21 cellular contexts compared by ENCODE assay signal in genomic region chr16:22971346-22971924, GRCh38.
DNase-seq lines count a peak whose midpoint lies in the region; ATAC-seq and TF ChIP-seq lines count a peak whose summit lies in the region.
"Had no signal": no experiment of that assay in that cellular context is flagged by ENCODE, and none has a peak within 500 bp of the region (broad histone marks: within the 10 kb centered on the region; RNA-seq: fewer than 3 reads in every experiment).

No MANE protein-coding gene starts in this region.

- H3K27me3 ChIP-seq in right atrium auricular region (no peaks in the 10 kb centered on the region), heart left ventricle (peaks cover 0 to 15% (median 0%) of the 10 kb centered on the region in 9 donors), gastrocnemius medialis (no peaks in the 10 kb centered on the region), skeletal muscle tissue (ENCODE audit: control insufficient read depth in 3 of 3, insufficient read depth in 3 of 3, low read length in 3 of 3) (no peaks in the 10 kb centered on the region), dorsolateral prefrontal cortex (peaks cover 0 to 4% (median 0%) of the 10 kb centered on the region in 45 donors)
- H3K27me3 ChIP-seq: BE2C, BLaER1 had no signal

- H3K36me3 ChIP-seq in right atrium auricular region = no peaks in the 10 kb centered on the region
- H3K36me3 ChIP-seq in heart left ventricle = no peaks in the 10 kb centered on the region
- no peaks in the 10 kb centered on the region for H3K36me3 ChIP-seq in gastrocnemius medialis
- no peaks in the 10 kb centered on the region for H3K36me3 ChIP-seq in skeletal muscle tissue (ENCODE audit: control insufficient read depth in 3 of 3, insufficient read depth in 3 of 3, low read length in 3 of 3)
- H3K36me3 ChIP-seq: BE2C, BLaER1 had no signal

- peaks cover 0 to 17% of the 10 kb centered on the region in 2 donors for H3K4me1 ChIP-seq in right atrium auricular region
- peaks cover 0 to 22% (median 11%) of the 10 kb centered on the region in 12 donors for H3K4me1 ChIP-seq in heart left ventricle
- H3K4me1 ChIP-seq in gastrocnemius medialis = peaks cover 0 to 30% of the 10 kb centered on the region in 2 donors
- H3K4me1 ChIP-seq in skeletal muscle tissue (ENCODE audit: control insufficient read depth in 3 of 3, insufficient read depth in 3 of 3, low read length in 3 of 3) = peaks cover 24 to 30% (median 24%) of the 10 kb centered on the region in 3 donors
- H3K4me1 ChIP-seq: A549, BLaER1, Caco-2 had no signal

- H3K9ac ChIP-seq in skeletal muscle tissue (ENCODE audit: low read depth in 1 of 3, low read length in 3 of 3) = no peak overlapping the region
- H3K9ac ChIP-seq: BLaER1 had no signal

- DNase-seq in right atrium auricular region (ENCODE audit: low spot score) (peak; percentile 30), heart left ventricle (no peak), osteocyte (ENCODE audit: extremely low spot score, unreplicated experiment) (peak; percentile 21), gastrocnemius medialis (peak; percentile 15 to 23), HCEC 1CT (no peak), dorsolateral prefrontal cortex (no peak), immature natural killer cell (no peak)
- DNase-seq: AML-193; BE2C; C1 segment of cervical spinal cord; Caco-2; Calu3; CD4-positive, CD25-positive, alpha-beta regulatory T cell; CD8-positive, alpha-beta T cell; DMS79 treated with DMSO at 0.1 percent for 48 hours; GF-D8 had no signal

- no peak overlapping the region for H3K27ac Mint-ChIP-seq in osteocyte (ENCODE audit: unreplicated experiment)
- H3K27ac Mint-ChIP-seq in immature natural killer cell = no peak overlapping the region
- H3K27ac Mint-ChIP-seq: CD14-positive monocyte; CD4-positive, CD25-positive, alpha-beta regulatory T cell; CD8-positive, alpha-beta T cell had no signal

- in situ Hi-C loops in gastrocnemius medialis (cut with MboI; ENCODE audit: low sequenced_read_pairs in 4 of 4) = no loop called here

- no peaks in the 10 kb centered on the region for H3K9me3 Mint-ChIP-seq in osteocyte (ENCODE audit: unreplicated experiment)
- no peaks in the 10 kb centered on the region for H3K9me3 Mint-ChIP-seq in immature natural killer cell
- H3K9me3 Mint-ChIP-seq: CD14-positive monocyte; CD8-positive, alpha-beta T cell had no signal

- H3K36me3 Mint-ChIP-seq in osteocyte (ENCODE audit: unreplicated experiment) (no peaks in the 10 kb centered on the region), immature natural killer cell (no peaks in the 10 kb centered on the region)
- H3K36me3 Mint-ChIP-seq: CD14-positive monocyte; CD4-positive, CD25-positive, alpha-beta regulatory T cell; CD8-positive, alpha-beta T cell had no signal

- intact Hi-C loops in heart left ventricle (cut with DNase I) = loop anchor here in 1 of 10 donors (10.0 kb wide), 1 partner anchor 63 kb away; no protein-coding TSS in a partner anchor
- intact Hi-C loops in gastrocnemius medialis (cut with DNase I; ENCODE audit: low total_unique reads) = no loop called here
- intact Hi-C loops in dorsolateral prefrontal cortex (cut with DNase I) = loop anchor here in 1 of 2 donors (10.0 kb wide), 1 partner anchor 463 kb away; no protein-coding TSS in a partner anchor

- H3K4me1 Mint-ChIP-seq in osteocyte (ENCODE audit: unreplicated experiment) (no peaks in the 10 kb centered on the region), immature natural killer cell (no peaks in the 10 kb centered on the region)
- H3K4me1 Mint-ChIP-seq: CD4-positive, CD25-positive, alpha-beta regulatory T cell had no signal

- no peak for TF ChIP-seq POLR2A in heart left ventricle (IDR thresholded peaks at IDR 0.05)
- TF ChIP-seq POLR2A in gastrocnemius medialis (IDR thresholded peaks at IDR 0.05) = no peak

- H3K9me3 ChIP-seq in right atrium auricular region (no peaks in the 10 kb centered on the region), heart left ventricle (no peaks in the 10 kb centered on the region), gastrocnemius medialis (no peaks in the 10 kb centered on the region), skeletal muscle tissue (ENCODE audit: control insufficient read depth in 3 of 3, low read length in 3 of 3) (no peaks in the 10 kb centered on the region)
- H3K9me3 ChIP-seq: A549, BE2C, BLaER1, Caco-2 had no signal

- 78 to 94% (median 84%) methylated on average over 5 of the region's 5 CpGs for WGBS in heart left ventricle, 4 donors

- H3K27ac ChIP-seq in right atrium auricular region = no peak overlapping the region
- no peak overlapping the region for H3K27ac ChIP-seq in heart left ventricle
- H3K27ac ChIP-seq in gastrocnemius medialis = peak overlapping the region in 3 of 4 donors; percentile 81 to 84 (median 82)
- H3K27ac ChIP-seq in skeletal muscle tissue (ENCODE audit: low read depth, low read length) = peak overlapping the region; percentile 49
- no peak overlapping the region for H3K27ac ChIP-seq in dorsolateral prefrontal cortex
- H3K27ac ChIP-seq: 22Rv1, A549, BLaER1 had no signal

- ATAC-seq in heart left ventricle (no peak), gastrocnemius medialis (peak; percentile 54 to 72)
- ATAC-seq: A549; CD8-positive, alpha-beta T cell had no signal

- H3K4me3 ChIP-seq in right atrium auricular region (no peak overlapping the region), heart left ventricle (no peak overlapping the region), gastrocnemius medialis (no peak overlapping the region), skeletal muscle tissue (ENCODE audit: low read length in 3 of 3) (no peak overlapping the region), dorsolateral prefrontal cortex (no peak overlapping the region)
- H3K4me3 ChIP-seq: A549, BLaER1 had no signal

- TF ChIP-seq CTCF in right atrium auricular region (IDR thresholded peaks at IDR 0.05) (no peak), heart left ventricle (IDR thresholded peaks at IDR 0.05) (no peak), osteocyte (IDR thresholded peaks at IDR 0.05) (no peak), gastrocnemius medialis (IDR thresholded peaks at IDR 0.05 in 4 of 5, conservative IDR thresholded peaks at IDR 0.05 in 1 of 5) (no peak), dorsolateral prefrontal cortex (IDR thresholded peaks at IDR 0.05 in 54 of 56, conservative IDR thresholded peaks at IDR 0.05 in 2 of 56; ENCODE audit: low read depth in 1 of 56, partially characterized antibody in 56 of 56) (no peak)

- no peak overlapping the region for H3K4me3 Mint-ChIP-seq in osteocyte (ENCODE audit: unreplicated experiment)
- H3K4me3 Mint-ChIP-seq in immature natural killer cell = no peak overlapping the region
- H3K4me3 Mint-ChIP-seq: CD14-positive monocyte; CD4-positive, CD25-positive, alpha-beta regulatory T cell; CD8-positive, alpha-beta T cell had no signal

- no peaks in the 10 kb centered on the region for H3K27me3 Mint-ChIP-seq in osteocyte (ENCODE audit: unreplicated experiment)
- H3K27me3 Mint-ChIP-seq in immature natural killer cell (ENCODE audit: low read depth in 3 of 3) = peaks cover 3 to 14% (median 7%) of the 10 kb centered on the region in 3 donors

Comparison
In these comparisons a context has a peak if more than half of its experiments do, and no peak if none do; other contexts are left out.
1. DNase-seq: peak in right atrium auricular region (single experiment), osteocyte (single experiment) and gastrocnemius medialis (2 of 2); none in heart left ventricle (0 of 5), HCEC 1CT (single experiment), dorsolateral prefrontal cortex (0 of 10) and immature natural killer cell (0 of 3).
2. H3K27ac ChIP-seq: peak in gastrocnemius medialis (3 of 4) and skeletal muscle tissue (single experiment); none in right atrium auricular region (0 of 2), heart left ventricle (0 of 12) and dorsolateral prefrontal cortex (0 of 59).
3. ATAC-seq: peak in gastrocnemius medialis (2 of 2); none in heart left ventricle (0 of 4).